1 cellular context compared by ENCODE assay signal in the genomic region with DNA sequence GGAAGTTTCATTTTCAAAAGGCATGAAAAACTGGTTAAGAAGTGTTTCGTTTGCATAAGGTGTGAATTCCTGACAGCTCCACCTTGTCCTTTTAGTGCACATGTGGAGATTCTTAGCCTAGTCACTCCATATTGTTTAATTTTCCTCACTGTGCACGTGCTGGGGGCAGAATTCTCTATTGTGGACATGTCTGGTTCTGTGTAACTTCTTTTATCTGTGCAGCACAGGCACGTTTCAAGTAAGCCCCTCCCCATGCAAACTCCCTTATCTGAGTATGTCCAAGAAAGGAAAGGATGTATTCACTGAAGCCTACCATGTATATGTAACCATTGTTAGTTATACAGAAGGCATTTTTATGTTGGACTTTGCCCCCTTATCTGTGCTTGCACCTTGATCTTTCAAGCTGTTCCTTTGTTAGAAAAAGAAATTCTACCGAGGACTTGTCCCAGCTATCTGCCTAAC.
TF ChIP-seq lines count a peak whose summit lies in the region.

No MANE protein-coding gene starts in this region.

TF ChIP-seq in K562, 482 proteins besides CTCF, POLR2A, EP300 and RAD21 (continued from another document):
- TF ChIP-seq, protein P1, sequence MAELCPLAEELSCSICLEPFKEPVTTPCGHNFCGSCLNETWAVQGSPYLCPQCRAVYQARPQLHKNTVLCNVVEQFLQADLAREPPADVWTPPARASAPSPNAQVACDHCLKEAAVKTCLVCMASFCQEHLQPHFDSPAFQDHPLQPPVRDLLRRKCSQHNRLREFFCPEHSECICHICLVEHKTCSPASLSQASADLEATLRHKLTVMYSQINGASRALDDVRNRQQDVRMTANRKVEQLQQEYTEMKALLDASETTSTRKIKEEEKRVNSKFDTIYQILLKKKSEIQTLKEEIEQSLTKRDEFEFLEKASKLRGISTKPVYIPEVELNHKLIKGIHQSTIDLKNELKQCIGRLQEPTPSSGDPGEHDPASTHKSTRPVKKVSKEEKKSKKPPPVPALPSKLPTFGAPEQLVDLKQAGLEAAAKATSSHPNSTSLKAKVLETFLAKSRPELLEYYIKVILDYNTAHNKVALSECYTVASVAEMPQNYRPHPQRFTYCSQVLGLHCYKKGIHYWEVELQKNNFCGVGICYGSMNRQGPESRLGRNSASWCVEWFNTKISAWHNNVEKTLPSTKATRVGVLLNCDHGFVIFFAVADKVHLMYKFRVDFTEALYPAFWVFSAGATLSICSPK (IDR thresholded peaks at IDR 0.05; ENCODE audit: borderline replicate concordance): no peak
- no peak for TF ChIP-seq ZBTB17 (CRISPR knock-in tag; IDR thresholded peaks at IDR 0.05)
- TF ChIP-seq MCM5 (IDR thresholded peaks at IDR 0.05; ENCODE audit: low read depth): no peak
- TF ChIP-seq RBBP5 (IDR thresholded peaks at IDR 0.05; ENCODE audit: borderline replicate concordance, insufficient read depth, low read length, poor library complexity, severe bottlenecking): no peak
- TF ChIP-seq, protein P2, sequence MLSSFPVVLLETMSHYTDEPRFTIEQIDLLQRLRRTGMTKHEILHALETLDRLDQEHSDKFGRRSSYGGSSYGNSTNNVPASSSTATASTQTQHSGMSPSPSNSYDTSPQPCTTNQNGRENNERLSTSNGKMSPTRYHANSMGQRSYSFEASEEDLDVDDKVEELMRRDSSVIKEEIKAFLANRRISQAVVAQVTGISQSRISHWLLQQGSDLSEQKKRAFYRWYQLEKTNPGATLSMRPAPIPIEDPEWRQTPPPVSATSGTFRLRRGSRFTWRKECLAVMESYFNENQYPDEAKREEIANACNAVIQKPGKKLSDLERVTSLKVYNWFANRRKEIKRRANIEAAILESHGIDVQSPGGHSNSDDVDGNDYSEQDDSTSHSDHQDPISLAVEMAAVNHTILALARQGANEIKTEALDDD (IDR thresholded peaks at IDR 0.05): peak; percentile 71
- TF ChIP-seq, protein P3, sequence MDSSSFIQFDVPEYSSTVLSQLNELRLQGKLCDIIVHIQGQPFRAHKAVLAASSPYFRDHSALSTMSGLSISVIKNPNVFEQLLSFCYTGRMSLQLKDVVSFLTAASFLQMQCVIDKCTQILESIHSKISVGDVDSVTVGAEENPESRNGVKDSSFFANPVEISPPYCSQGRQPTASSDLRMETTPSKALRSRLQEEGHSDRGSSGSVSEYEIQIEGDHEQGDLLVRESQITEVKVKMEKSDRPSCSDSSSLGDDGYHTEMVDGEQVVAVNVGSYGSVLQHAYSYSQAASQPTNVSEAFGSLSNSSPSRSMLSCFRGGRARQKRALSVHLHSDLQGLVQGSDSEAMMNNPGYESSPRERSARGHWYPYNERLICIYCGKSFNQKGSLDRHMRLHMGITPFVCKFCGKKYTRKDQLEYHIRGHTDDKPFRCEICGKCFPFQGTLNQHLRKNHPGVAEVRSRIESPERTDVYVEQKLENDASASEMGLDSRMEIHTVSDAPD (CRISPR knock-in tag; IDR thresholded peaks at IDR 0.05): no peak
- no peak for TF ChIP-seq SMAD3 (CRISPR knock-in tag; conservative IDR thresholded peaks at IDR 0.05)
- TF ChIP-seq, protein P4, sequence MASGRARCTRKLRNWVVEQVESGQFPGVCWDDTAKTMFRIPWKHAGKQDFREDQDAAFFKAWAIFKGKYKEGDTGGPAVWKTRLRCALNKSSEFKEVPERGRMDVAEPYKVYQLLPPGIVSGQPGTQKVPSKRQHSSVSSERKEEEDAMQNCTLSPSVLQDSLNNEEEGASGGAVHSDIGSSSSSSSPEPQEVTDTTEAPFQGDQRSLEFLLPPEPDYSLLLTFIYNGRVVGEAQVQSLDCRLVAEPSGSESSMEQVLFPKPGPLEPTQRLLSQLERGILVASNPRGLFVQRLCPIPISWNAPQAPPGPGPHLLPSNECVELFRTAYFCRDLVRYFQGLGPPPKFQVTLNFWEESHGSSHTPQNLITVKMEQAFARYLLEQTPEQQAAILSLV (tag; IDR thresholded peaks at IDR 0.05): 0 out of 2 replicates have a peak, but pooled peaks have one; percentile 26
